Comparison of ENCODE assay signal across 15 cellular contexts in genomic region chr7:44213206-44213871, GRCh38. TPM values are rescaled to one million over a fixed set of nuclear protein-coding genes. Genes with fewer than 3 reads are reported as not detected.
DNase-seq lines count a peak whose midpoint lies in the region; ATAC-seq, FAIRE-seq and TF ChIP-seq lines count a peak whose summit lies in the region.
"Had no signal": no experiment of that assay in that cellular context is flagged by ENCODE, and none has a peak within 500 bp of the region (broad histone marks: within the 10 kb centered on the region; RNA-seq: fewer than 3 reads in every experiment).

No MANE protein-coding gene starts in this region.

- FAIRE-seq in GM12891 (lab: Jason Lieb, UNC) = no peak

- H3K9me3 ChIP-seq in A673 (ENCODE audit: low read depth, low read length, poor library complexity, severe bottlenecking) = no peaks in the 10 kb centered on the region
- H3K9me3 ChIP-seq in mesenchymal stem cell (ENCODE audit: control insufficient read depth, low read length) = no peaks in the 10 kb centered on the region

- no peak overlapping the region for H4K91ac ChIP-seq in mesenchymal stem cell (ENCODE audit: low read length)

- H3K27me3 Mint-ChIP-seq in activated CD8-positive, alpha-beta T cell treated with anti-CD3 and anti-CD28 coated beads for 36 hours = no peaks in the 10 kb centered on the region
- H3K27me3 Mint-ChIP-seq: naive B cell had no signal

- H3K79me1 ChIP-seq in mesenchymal stem cell (replicated peaks; ENCODE audit: low read length, poor library complexity, severe bottlenecking) = peaks cover 25% of the 10 kb centered on the region

- no peak overlapping the region for H3K23ac ChIP-seq in mesenchymal stem cell (ENCODE audit: low read length in 2 of 2)

- H3K36me3 Mint-ChIP-seq in activated CD8-positive, alpha-beta T cell treated with anti-CD3 and anti-CD28 coated beads for 36 hours (ENCODE audit: low read depth) = peaks cover 21% of the 10 kb centered on the region

- intact Hi-C loops in A673 (cut with micrococcal nuclease; ENCODE audit: unreplicated experiment) = no loop called here
- intact Hi-C loops in activated CD8-positive, alpha-beta T cell treated with anti-CD3 and anti-CD28 coated beads for 36 hours (cut with micrococcal nuclease) = no loop called here

- H3K4me1 Mint-ChIP-seq in activated CD8-positive, alpha-beta T cell treated with anti-CD3 and anti-CD28 coated beads for 36 hours (ENCODE audit: low read depth) = no peaks in the 10 kb centered on the region

- no peak overlapping the region for H2BK12ac ChIP-seq in mesenchymal stem cell (ENCODE audit: low read length in 2 of 2)

- WGBS in mesenchymal stem cell = 94% methylated on average over 3 of the region's 3 CpGs

- H3K36me3 ChIP-seq in A673 (ENCODE audit: insufficient read depth, low read length, poor library complexity, severe bottlenecking) (peaks cover 26% of the 10 kb centered on the region), mesenchymal stem cell (ENCODE audit: control insufficient read depth in 1 of 2, insufficient read depth in 2 of 2, low read depth in 1 of 2, low read length in 2 of 2) (peaks cover 60 to 79% of the 10 kb centered on the region in 2 experiments)

- no peak overlapping the region for H3K4me3 Mint-ChIP-seq in activated CD8-positive, alpha-beta T cell treated with anti-CD3 and anti-CD28 coated beads for 36 hours
- H3K4me3 Mint-ChIP-seq: naive B cell had no signal

- H2AFZ ChIP-seq in mesenchymal stem cell (ENCODE audit: low read depth, low read length) = no peak overlapping the region

- no peak overlapping the region for H3K4me3 ChIP-seq in A673 (ENCODE audit: low read depth, low read length, poor library complexity, severe bottlenecking)
- no peak overlapping the region for H3K4me3 ChIP-seq in mesenchymal stem cell (ENCODE audit: insufficient read depth in 1 of 2, low read depth in 1 of 2, low read length in 2 of 2)

- TF ChIP-seq POLR2A in GM12891 (IDR thresholded peaks at IDR 0.05; ENCODE audit: low read depth, low read length) = peak; percentile 17; the same call in 1 of the 2 replicates

- H3K9ac ChIP-seq in mesenchymal stem cell (ENCODE audit: low read length) = no peak overlapping the region

- peak overlapping the region; percentile 9 for H3K27ac Mint-ChIP-seq in activated CD8-positive, alpha-beta T cell treated with anti-CD3 and anti-CD28 coated beads for 36 hours

- H2BK5ac ChIP-seq in mesenchymal stem cell (ENCODE audit: low read depth, low read length, poor library complexity, severe bottlenecking) = no peak overlapping the region

- TF ChIP-seq CTCF in A673 (conservative IDR thresholded peaks at IDR 0.05; ENCODE audit: low read depth, low read length) = no peak
- no peak for TF ChIP-seq CTCF in activated CD8-positive, alpha-beta T cell treated with anti-CD3 and anti-CD28 coated beads for 36 hours (IDR thresholded peaks at IDR 0.05)

- CTCF ChIA-PET in A673 (lab: Charles Lee) = no interaction called here
- CTCF ChIA-PET in activated CD8-positive, alpha-beta T cell treated with anti-CD3 and anti-CD28 coated beads for 36 hours (lab: Charles Lee) = interaction anchor here (0.9 to 1.5 kb wide), 2 partner anchors 27 to 143 kb away, joined by 3 to 4 read pairs; no protein-coding TSS in a partner anchor

- H3K4me1 ChIP-seq in A673 (ENCODE audit: insufficient read depth, low read length, poor library complexity, severe bottlenecking) = peaks cover 7% of the 10 kb centered on the region
- H3K4me1 ChIP-seq in mesenchymal stem cell (ENCODE audit: control insufficient read depth, insufficient read depth, low read depth, low read length) = peaks cover 9% of the 10 kb centered on the region
- H3K4me1 ChIP-seq: foreskin keratinocyte had no signal

- no peak overlapping the region for H2BK15ac ChIP-seq in mesenchymal stem cell (ENCODE audit: low read depth, poor library complexity, severe bottlenecking)

- H2BK120ac ChIP-seq in mesenchymal stem cell (ENCODE audit: low read depth, low read length) = no peak overlapping the region

- H2AK5ac ChIP-seq in mesenchymal stem cell (ENCODE audit: low read length, severe bottlenecking) = no peak overlapping the region

- H3K9me3 Mint-ChIP-seq in activated CD8-positive, alpha-beta T cell treated with anti-CD3 and anti-CD28 coated beads for 36 hours = no peaks in the 10 kb centered on the region
- H3K9me3 Mint-ChIP-seq: naive B cell had no signal

- no peak overlapping the region for H3K4ac ChIP-seq in mesenchymal stem cell (ENCODE audit: low read depth in 1 of 2, low read length in 2 of 2)

- H3K27ac ChIP-seq in A673 (ENCODE audit: low read depth, low read length, poor library complexity, severe bottlenecking) = peak overlapping the region; percentile 25
- H3K27ac ChIP-seq in mesenchymal stem cell (ENCODE audit: low read length, poor library complexity, severe bottlenecking) = no peak overlapping the region
- H3K27ac ChIP-seq: foreskin keratinocyte had no signal

- no peak overlapping the region for H3K18ac ChIP-seq in mesenchymal stem cell (ENCODE audit: low read depth in 1 of 2, low read length in 2 of 2)

- H3K4me2 ChIP-seq in mesenchymal stem cell (ENCODE audit: low read length, poor library complexity, severe bottlenecking) = no peak overlapping the region

- ATAC-seq in activated CD8-positive, alpha-beta T cell treated with anti-CD3 and anti-CD28 coated beads for 36 hours = peak; percentile 4
- no peak for ATAC-seq in HG03139 (IDR thresholded peaks at IDR 0.05; ENCODE audit: unreplicated experiment)

- H3K14ac ChIP-seq in mesenchymal stem cell (ENCODE audit: low read length in 2 of 2) = no peak overlapping the region

- no peaks in the 10 kb centered on the region for H3K27me3 ChIP-seq in A673 (replicated peaks; ENCODE audit: insufficient read depth, low read depth, low read length, poor library complexity)
- H3K27me3 ChIP-seq in mesenchymal stem cell (ENCODE audit: control insufficient read depth in 1 of 2, insufficient read depth in 1 of 2, low read length in 2 of 2) = peaks cover 0 to 6% of the 10 kb centered on the region in 2 experiments
- H3K27me3 ChIP-seq: foreskin keratinocyte had no signal

- DNase-seq in A673 (ENCODE audit: low spot score) (no peak), GM12891 (ENCODE audit: insufficient read length, low spot score) (peak; percentile 7), mesenchymal stem cell (no peak), GF-D8 (lab: John Stamatoyannopoulos, UW) (no peak), midbrain (lab: John Stamatoyannopoulos, UW) (no peak), DMS53 (lab: John Stamatoyannopoulos, UW) (no peak)
- DNase-seq in activated CD8-positive, alpha-beta T cell treated with anti-CD3 and anti-CD28 coated beads for 36 hours = no peak
- DNase-seq: activated effector memory CD4-positive, alpha-beta T cell treated with Interleukin-2 at 50 U/mL for 16 hours; anterior cingulate cortex; foreskin keratinocyte; naive B cell; NCI-H2029 treated with DMSO at 0.1 percent for 48 hours; NCI-H526; SW 1271 had no signal

- H4K8ac ChIP-seq in mesenchymal stem cell (ENCODE audit: low read length) = peak overlapping the region; percentile 19

- POLR2A ChIA-PET in A673 (lab: Charles Lee; ENCODE audit: low non-redundant PET) = interaction anchor here (0.5 kb wide), 1 partner anchor 91 kb away, joined by 3 read pairs; no protein-coding TSS in a partner anchor
- POLR2A ChIA-PET in activated CD8-positive, alpha-beta T cell treated with anti-CD3 and anti-CD28 coated beads for 36 hours (lab: Charles Lee) = interaction anchor here (0.6 to 1.0 kb wide), 2 partner anchors 12 to 265 kb away, joined by 3 to 4 read pairs; no protein-coding TSS in a partner anchor

- no TSS peak for BruUV-seq in A673 (replicated peaks; lab: Mats Ljungman, UMichigan)

TF ChIP-seq in GM12891, 5 proteins besides CTCF, POLR2A, EP300 and RAD21:
- TF ChIP-seq POLR2AphosphoS5 (IDR thresholded peaks at IDR 0.05; ENCODE audit: low read depth, low read length) = no peak; the same call in 1 of the 2 replicates
- no peak for TF ChIP-seq TAF1 (IDR thresholded peaks at IDR 0.05; ENCODE audit: low read depth, low read length)
- no peak for TF ChIP-seq PAX5 (IDR thresholded peaks at IDR 0.05; ENCODE audit: insufficient read depth, low read length, severe bottlenecking)
- no peak for TF ChIP-seq SPI1 (IDR thresholded peaks at IDR 0.05; ENCODE audit: low read depth, low read length)
- TF ChIP-seq POU2F2 (IDR thresholded peaks at IDR 0.05; ENCODE audit: low read depth, low read length) = no peak
TF ChIP-seq in GM12891: peak in this region for 0.

RNA-seq across cellular contexts. Expression of gene YKT6, which starts 12.6 kb away (rescaled TPM):
- total RNA-seq in A673 (2021) = 126 and 140 TPM in 2 replicates
- polyA plus RNA-seq in GM12891 (2012; ENCODE audit: low read depth, missing spikeins) = 49.1 TPM
- total RNA-seq in activated CD8-positive, alpha-beta T cell treated with anti-CD3 and anti-CD28 coated beads for 36 hours = 10 to 100 TPM; 49.3 to 50.9 TPM
- polyA plus RNA-seq in mesenchymal stem cell (2013, experiment 1 of 2) = 133 TPM
- 137 TPM for polyA plus RNA-seq in mesenchymal stem cell (2013, experiment 2 of 2)

RNA-seq across cellular contexts. Expression of gene GCK, which starts 24.1 kb away (rescaled TPM):
- total RNA-seq in A673 (2021) = not detected in 2 replicates
- not detected for polyA plus RNA-seq in GM12891 (2012; ENCODE audit: low read depth, missing spikeins)
- total RNA-seq in activated CD8-positive, alpha-beta T cell treated with anti-CD3 and anti-CD28 coated beads for 36 hours = 1 to 10 TPM; 2.1 to 2.6 TPM
- 0.06 TPM for polyA plus RNA-seq in mesenchymal stem cell (2013, experiment 1 of 2)
- polyA plus RNA-seq in mesenchymal stem cell (2013, experiment 2 of 2) = 0.10 TPM
